ENCODE assay signal across 21 cellular contexts in genomic region chr2:55720417-55720816, GRCh38. TPM values are rescaled to one million over a fixed set of nuclear protein-coding genes. Genes with fewer than 3 reads are reported as not detected.
A peak's percentile ranks its signal among the peaks of the same experiment; 100 is the strongest.
DNase-seq lines count a peak whose midpoint lies in the region; ATAC-seq, FAIRE-seq and TF ChIP-seq lines count a peak whose summit lies in the region.
"Had no signal": no experiment of that assay in that cellular context is flagged by ENCODE, and none has a peak within 500 bp of the region (broad histone marks: within the 10 kb centered on the region; RNA-seq: fewer than 3 reads in every experiment).

No MANE protein-coding gene starts in this region.

- FAIRE-seq in keratinocyte (lab: Jason Lieb, UNC): no peak
- FAIRE-seq: D721Med, GM18507 had no signal

- H2AFZ ChIP-seq in mammary epithelial cell (ENCODE audit: low read depth, low read length): peak overlapping the region; percentile 34
- H2AFZ ChIP-seq in keratinocyte (ENCODE audit: control insufficient read depth, low read length): peak overlapping the region; percentile 85

- peaks cover 16% of the 10 kb centered on the region for H3K4me1 ChIP-seq in mammary epithelial cell (ENCODE audit: insufficient read depth, low read length)
- H3K4me1 ChIP-seq in breast epithelium: no peaks in the 10 kb centered on the region
- peaks cover 6% of the 10 kb centered on the region for H3K4me1 ChIP-seq in keratinocyte (ENCODE audit: control insufficient read depth, extremely low read depth, insufficient read depth, low read length)
- H3K4me1 ChIP-seq in CD8-positive, alpha-beta T cell (ENCODE audit: insufficient read depth, low read length): no peaks in the 10 kb centered on the region

- H3K9me3 ChIP-seq in mammary epithelial cell (replicated peaks; ENCODE audit: insufficient read depth, low read length) (no peaks in the 10 kb centered on the region), breast epithelium (no peaks in the 10 kb centered on the region), keratinocyte (ENCODE audit: control insufficient read depth, low read depth, low read length) (no peaks in the 10 kb centered on the region)
- no peaks in the 10 kb centered on the region for H3K9me3 ChIP-seq in CD8-positive, alpha-beta T cell (ENCODE audit: low read length)

- H3K27ac Mint-ChIP-seq in CD8-positive, alpha-beta T cell: no peak overlapping the region

- no peak overlapping the region for H3K4me3 Mint-ChIP-seq in CD8-positive, alpha-beta T cell

- H3K4me2 ChIP-seq in mammary epithelial cell (ENCODE audit: insufficient read depth, low read depth, low read length) (no peak overlapping the region), keratinocyte (ENCODE audit: control insufficient read depth, extremely low read depth, insufficient read depth, low read depth, low read length) (no peak overlapping the region)

- H3K36me3 ChIP-seq in mammary epithelial cell (ENCODE audit: insufficient read depth, low read length) (no peaks in the 10 kb centered on the region), breast epithelium (no peaks in the 10 kb centered on the region), keratinocyte (ENCODE audit: control insufficient read depth in 2 of 2, extremely low read depth in 1 of 2, insufficient read depth in 2 of 2, low read length in 2 of 2) (no peaks in the 10 kb centered on the region)
- H3K36me3 ChIP-seq in CD8-positive, alpha-beta T cell (ENCODE audit: insufficient read depth, low read length): no peaks in the 10 kb centered on the region

- no peak for TF ChIP-seq CTCF in mammary epithelial cell (conservative IDR thresholded peaks at IDR 0.05 in 1 of 2, IDR thresholded peaks at IDR 0.05 in 1 of 2; ENCODE audit: extremely low read depth in 1 of 2, insufficient read depth in 1 of 2, low read depth in 1 of 2, low read length in 2 of 2)
- no peak for TF ChIP-seq CTCF in breast epithelium (IDR thresholded peaks at IDR 0.05)
- no peak for TF ChIP-seq CTCF in keratinocyte (optimal IDR thresholded peaks at IDR 0.05 in 1 of 3, IDR thresholded peaks at IDR 0.05 in 1 of 3, conservative IDR thresholded peaks at IDR 0.05 in 1 of 3; ENCODE audit: extremely low read depth in 1 of 3, insufficient read depth in 2 of 3, low read length in 3 of 3)
- no peak for TF ChIP-seq CTCF in CD8-positive, alpha-beta T cell (IDR thresholded peaks at IDR 0.05)

- H3K27me3 ChIP-seq in mammary epithelial cell (ENCODE audit: insufficient read depth, low read length) (no peaks in the 10 kb centered on the region), breast epithelium (no peaks in the 10 kb centered on the region), keratinocyte (ENCODE audit: control insufficient read depth, extremely low read depth, insufficient read depth, low read length) (no peaks in the 10 kb centered on the region)
- no peaks in the 10 kb centered on the region for H3K27me3 ChIP-seq in CD8-positive, alpha-beta T cell (ENCODE audit: insufficient read depth, low read length)

- peaks cover 6% of the 10 kb centered on the region for H3K27me3 Mint-ChIP-seq in CD8-positive, alpha-beta T cell (ENCODE audit: low read depth)

- CTCF ChIA-PET in mammary epithelial cell (lab: Charles Lee; ENCODE audit: low non-redundant PET): no interaction called here
- CTCF ChIA-PET in CD8-positive, alpha-beta T cell (lab: Charles Lee): interaction anchor here (1.1 to 3.3 kb wide), 2 partner anchors 8 to 11 kb away, joined by 3 to 25 read pairs; no protein-coding TSS in a partner anchor

- no peak for TF ChIP-seq POLR2A in breast epithelium (IDR thresholded peaks at IDR 0.05)

- H3K4me3 ChIP-seq in mammary epithelial cell (replicated peaks in 1 of 3; ENCODE audit: insufficient read depth in 1 of 3, low read depth in 2 of 3, low read length in 3 of 3) (no peak overlapping the region), breast epithelium (no peak overlapping the region), keratinocyte (ENCODE audit: control insufficient read depth in 2 of 3, extremely low read depth in 1 of 3, insufficient read depth in 2 of 3, low read depth in 1 of 3, low read length in 3 of 3) (no peak overlapping the region)
- no peak overlapping the region for H3K4me3 ChIP-seq in CD8-positive, alpha-beta T cell (ENCODE audit: low read depth, low read length)

- no peaks in the 10 kb centered on the region for H3K36me3 Mint-ChIP-seq in CD8-positive, alpha-beta T cell

- in situ Hi-C loops in mammary epithelial cell (cut with MboI; ENCODE audit: low sequenced_read_pairs in 2 of 2): loop anchor here in 1 of 2 donors (25.0 kb wide), 1 partner anchor 417 kb away; no protein-coding TSS in a partner anchor

- 64% methylated on average over 10 of the region's 11 CpGs for WGBS in mammary epithelial cell (ENCODE audit: low coverage, missing lambda C conversion rate)

- intact Hi-C loops in mammary epithelial cell (cut with micrococcal nuclease): no loop called here
- intact Hi-C loops in breast epithelium (cut with DNase I; ENCODE audit: low total_unique reads): no loop called here
- intact Hi-C loops in CD8-positive, alpha-beta T cell (cut with DNase I, micrococcal nuclease): no loop called here

- DNase-seq in mammary epithelial cell (no peak), breast epithelium (ENCODE audit: low spot score in 2 of 2) (no peak), RPMI7951 (ENCODE audit: low read depth) (peak; percentile 3), keratinocyte (ENCODE audit: low read depth, low spot score) (no peak), ureter (ENCODE audit: low spot score) (no peak)
- no peak for DNase-seq in CD8-positive, alpha-beta T cell
- DNase-seq: ACHN, DMS53, GDM1, Kasumi-1, NCI-H187 treated with DMSO at 0.1 percent for 48 hours, NCI-H226, NCI-H510A treated with DMSO at 0.1 percent for 48 hours, NCI-H82, SHP77 had no signal

- H3K27ac ChIP-seq in mammary epithelial cell (ENCODE audit: insufficient read depth, low read depth, low read length) (no peak overlapping the region), breast epithelium (no peak overlapping the region), keratinocyte (ENCODE audit: control insufficient read depth, insufficient read depth, low read length) (no peak overlapping the region)
- H3K27ac ChIP-seq in CD8-positive, alpha-beta T cell (ENCODE audit: low read depth, low read length): no peak overlapping the region
- H3K27ac ChIP-seq: 22Rv1, C4-2B had no signal

- no peak for ATAC-seq in CD8-positive, alpha-beta T cell
- ATAC-seq in HG03045 (IDR thresholded peaks at IDR 0.05; ENCODE audit: unreplicated experiment) (no peak), HG03135 (IDR thresholded peaks at IDR 0.05; ENCODE audit: unreplicated experiment) (no peak)

- no peak overlapping the region for H3K9ac ChIP-seq in mammary epithelial cell (ENCODE audit: insufficient read depth, low read length)
- H3K9ac ChIP-seq in keratinocyte (ENCODE audit: control insufficient read depth, extremely low read depth, insufficient read depth, low read length): no peak overlapping the region

- H3K4me1 Mint-ChIP-seq in CD8-positive, alpha-beta T cell (ENCODE audit: low read depth): no peaks in the 10 kb centered on the region

- H3K9me3 Mint-ChIP-seq in CD8-positive, alpha-beta T cell: no peaks in the 10 kb centered on the region

- H3K79me2 ChIP-seq in mammary epithelial cell (ENCODE audit: insufficient read depth, low read length) (no peaks in the 10 kb centered on the region), keratinocyte (ENCODE audit: control insufficient read depth, insufficient read depth, low read length) (no peaks in the 10 kb centered on the region)

- no peaks in the 10 kb centered on the region for H3K9me1 ChIP-seq in keratinocyte (ENCODE audit: control insufficient read depth, extremely low read depth, insufficient read depth, low read length)

- BruUV-seq in mammary epithelial cell (replicated peaks; lab: Mats Ljungman, UMichigan): no TSS peak

- POLR2A ChIA-PET in CD8-positive, alpha-beta T cell (lab: Charles Lee): no interaction called here

- no peaks in the 10 kb centered on the region for H4K20me1 ChIP-seq in mammary epithelial cell (ENCODE audit: insufficient read depth, low read length)
- no peaks in the 10 kb centered on the region for H4K20me1 ChIP-seq in keratinocyte (ENCODE audit: control insufficient read depth, extremely low read depth, insufficient read depth, low read length)

- dilution Hi-C loops in mammary epithelial cell (cut with HindIII; ENCODE audit: low sequenced_read_pairs) (no loop called here), keratinocyte (cut with MboI; ENCODE audit: extremely low pct_ligation_motif_present, low sequenced_read_pairs) (no loop called here)

RNA-seq across cellular contexts. Expression of gene PNPT1, which starts 26.8 kb away (rescaled TPM):
- total RNA-seq in mammary epithelial cell: 10 to 100 TPM; 19.8 to 39.5 TPM
- 10.8 TPM for polyA plus RNA-seq in mammary epithelial cell
- 13.9 TPM for polyA minus RNA-seq in mammary epithelial cell
- total RNA-seq in breast epithelium: 10 to 100 TPM; 11.5 to 24.9 (median 21.8) TPM
- total RNA-seq in RPMI7951 (2014; rRNA removed; shearing (Covaris generic)): 36.1 and 44.6 TPM in 2 replicates
- 16.8 to 36.1 TPM (median 20.2 TPM) in 3 replicates for polyA plus RNA-seq in keratinocyte
- 15.2 TPM for polyA plus RNA-seq in keratinocyte (2011; ENCODE audit: low read depth)
- 9.2 and 18.7 TPM in 2 replicates for polyA plus RNA-seq in keratinocyte (2011; cell fraction: cytosol; rRNA removed)
- 23.6 and 31.5 TPM in 2 replicates for polyA plus RNA-seq in keratinocyte (2011; cell fraction: nucleus; rRNA removed)
- 12.6 and 27.1 TPM in 2 replicates for polyA plus RNA-seq in keratinocyte (2012; ENCODE audit: low replicate concordance)
- polyA minus RNA-seq in keratinocyte: 10.4 to 20.5 TPM (median 11.8 TPM) in 3 replicates
- 24.2 TPM for polyA minus RNA-seq in keratinocyte (2011; cell fraction: cytosol; rRNA and poly(A)+ RNA removed)
- 10.9 and 21.0 TPM in 2 replicates for polyA minus RNA-seq in keratinocyte (2011; cell fraction: nucleus; rRNA and poly(A)+ RNA removed)
- total RNA-seq in CD8-positive, alpha-beta T cell: 10 to 100 TPM; 12.8 to 13.9 TPM
- total RNA-seq in ureter: 30.5 TPM
